Comparison of ENCODE assay signal across 8 cellular contexts in genomic region chr17:32266389-32267269, GRCh38. TPM values are rescaled to one million over a fixed set of nuclear protein-coding genes. Genes with fewer than 3 reads are reported as not detected.
DNase-seq lines count a peak whose midpoint lies in the region; ATAC-seq and TF ChIP-seq lines count a peak whose summit lies in the region.

No MANE protein-coding gene starts in this region.

- no peaks in the 10 kb centered on the region for H3K9me3 Mint-ChIP-seq in activated naive CD8-positive, alpha-beta T cell treated with anti-CD3 and anti-CD28 coated beads for 36 hours
- H3K9me3 Mint-ChIP-seq in stimulated activated effector memory CD8-positive, alpha-beta T cell treated with anti-CD3 and anti-CD28 coated beads, Interleukin-12 subunit alpha, Interleukin-12 subunit beta, amount 100 ng/mL, for 72 hours, result no peaks in the 10 kb centered on the region

- H3K27me3 ChIP-seq in BLaER1 treated with 17β-estradiol and CSF1 and Interleukin-3, amounts not matched to agents 10 nM and 100 nM, result peaks cover 90 to 100% (median 94%) of the 10 kb centered on the region in 11 experiments

- peaks cover 20 to 35% (median 27%) of the 10 kb centered on the region in 10 experiments for H3K4me1 ChIP-seq in BLaER1 treated with 17β-estradiol and CSF1 and Interleukin-3, amounts not matched to agents 10 nM and 100 nM

- H3K9ac ChIP-seq in BLaER1 treated with 17β-estradiol and CSF1 and Interleukin-3, amounts not matched to agents 10 nM and 100 nM, result peak overlapping the region; percentile 48 to 77 (median 64)

- no peak for TF ChIP-seq CTCF in LNCaP clone FGC (IDR thresholded peaks at IDR 0.05; ENCODE audit: control insufficient read depth, extremely low read depth, insufficient read depth)

- H3K36me3 Mint-ChIP-seq in activated naive CD8-positive, alpha-beta T cell treated with anti-CD3 and anti-CD28 coated beads for 36 hours, result no peaks in the 10 kb centered on the region
- H3K36me3 Mint-ChIP-seq in stimulated activated effector memory CD8-positive, alpha-beta T cell treated with anti-CD3 and anti-CD28 coated beads, Interleukin-12 subunit alpha, Interleukin-12 subunit beta, amount 100 ng/mL, for 72 hours, result no peaks in the 10 kb centered on the region

- H3K4me3 Mint-ChIP-seq in activated naive CD8-positive, alpha-beta T cell treated with anti-CD3 and anti-CD28 coated beads for 36 hours, result peak overlapping the region; percentile 65
- peak overlapping the region; percentile 69 for H3K4me3 Mint-ChIP-seq in stimulated activated effector memory CD8-positive, alpha-beta T cell treated with anti-CD3 and anti-CD28 coated beads, Interleukin-12 subunit alpha, Interleukin-12 subunit beta, amount 100 ng/mL, for 72 hours

- peaks cover 0 to 46% (median 22%) of the 10 kb centered on the region in 11 experiments; a peak in 16 of 22 replicates for H4K20me1 ChIP-seq in BLaER1 treated with 17β-estradiol and CSF1 and Interleukin-3, amounts not matched to agents 10 nM and 100 nM

- peak overlapping the region in 2 of 11 experiments; percentile 6 to 13; a peak in 3 of 22 replicates for H3K27ac ChIP-seq in BLaER1 treated with 17β-estradiol and CSF1 and Interleukin-3, amounts not matched to agents 10 nM and 100 nM

- peak overlapping the region; percentile 94 to 100 (median 100) for H3K4me2 ChIP-seq in BLaER1 treated with 17β-estradiol and CSF1 and Interleukin-3, amounts not matched to agents 10 nM and 100 nM

- H3K4me1 Mint-ChIP-seq in activated naive CD8-positive, alpha-beta T cell treated with anti-CD3 and anti-CD28 coated beads for 36 hours, result peaks cover 9% of the 10 kb centered on the region
- peaks cover 30% of the 10 kb centered on the region for H3K4me1 Mint-ChIP-seq in stimulated activated effector memory CD8-positive, alpha-beta T cell treated with anti-CD3 and anti-CD28 coated beads, Interleukin-12 subunit alpha, Interleukin-12 subunit beta, amount 100 ng/mL, for 72 hours

- no peaks in the 10 kb centered on the region for H3K9me3 ChIP-seq in BLaER1 treated with 17β-estradiol and CSF1 and Interleukin-3, amounts not matched to agents 10 nM and 100 nM (replicated peaks in 1 of 11)

- ATAC-seq in stimulated activated effector memory CD8-positive, alpha-beta T cell treated with anti-CD3 and anti-CD28 coated beads, Interleukin-12 subunit alpha, Interleukin-12 subunit beta, amount 100 ng/mL, for 72 hours, result peak; percentile 44

- no peak overlapping the region for H3K27ac Mint-ChIP-seq in activated naive CD8-positive, alpha-beta T cell treated with anti-CD3 and anti-CD28 coated beads for 36 hours
- H3K27ac Mint-ChIP-seq in stimulated activated effector memory CD8-positive, alpha-beta T cell treated with anti-CD3 and anti-CD28 coated beads, Interleukin-12 subunit alpha, Interleukin-12 subunit beta, amount 100 ng/mL, for 72 hours, result peak overlapping the region; percentile 32

- H3K36me3 ChIP-seq in BLaER1 treated with 17β-estradiol and CSF1 and Interleukin-3, amounts not matched to agents 10 nM and 100 nM, result no peaks in the 10 kb centered on the region

- H3K27me3 Mint-ChIP-seq in activated naive CD8-positive, alpha-beta T cell treated with anti-CD3 and anti-CD28 coated beads for 36 hours, result peaks cover 79% of the 10 kb centered on the region

- DNase-seq in LNCaP clone FGC (ENCODE audit: low read depth) (no peak), iPS-NIHi11 (ENCODE audit: low spot score) (peak; percentile 65), H4 (ENCODE audit: low spot score) (no peak), NCI-H2171 treated with DMSO at 0.1 percent for 48 hours (lab: John Stamatoyannopoulos, UW) (no peak), NCI-H226 (no peak)
- peak; percentile 33 for DNase-seq in activated naive CD8-positive, alpha-beta T cell treated with anti-CD3 and anti-CD28 coated beads for 36 hours
- DNase-seq in stimulated activated effector memory CD8-positive, alpha-beta T cell treated with anti-CD3 and anti-CD28 coated beads, Interleukin-12 subunit alpha, Interleukin-12 subunit beta, amount 100 ng/mL, for 72 hours (ENCODE audit: low spot score in 2 of 2), result peak in 1 of 2 donors; percentile 57

- peak overlapping the region; percentile 60 to 80 (median 69) for H3K4me3 ChIP-seq in BLaER1 treated with 17β-estradiol and CSF1 and Interleukin-3, amounts not matched to agents 10 nM and 100 nM
- peak overlapping the region; percentile 30 for H3K4me3 ChIP-seq in LNCaP clone FGC (ENCODE audit: low read depth, low read length)

RNA-seq across cellular contexts. Expression of gene RHBDL3, which starts 1.0 kb away (rescaled TPM):
- total RNA-seq in activated naive CD8-positive, alpha-beta T cell treated with anti-CD3 and anti-CD28 coated beads for 36 hours, result under 1 TPM in 1 of 2 experiments, not detected in 1; 0.06 TPM
- 2.9 and 3.6 TPM in 2 replicates for total RNA-seq in H4 (2014; rRNA removed; shearing (Covaris generic))

Comparison
In these comparisons a context has a peak if more than half of its experiments do, and no peak if none do; other contexts are left out.
1. DNase-seq: peak in activated naive CD8-positive, alpha-beta T cell treated with anti-CD3 and anti-CD28 coated beads for 36 hours (single experiment) and iPS-NIHi11 (single experiment); none in LNCaP clone FGC (single experiment), H4 (single experiment), NCI-H2171 treated with DMSO at 0.1 percent for 48 hours (single experiment) and NCI-H226 (single experiment).